In genomic region chr12:8871067-8871466, GRCh38 we compare ENCODE assay signal across 10 cellular contexts. TPM values are rescaled to one million over a fixed set of nuclear protein-coding genes. Genes with fewer than 3 reads are reported as not detected.
"Had no signal": no experiment of that assay in that cellular context is flagged by ENCODE, and none has a peak within 500 bp of the region (broad histone marks: within the 10 kb centered on the region; RNA-seq: fewer than 3 reads in every experiment).

No MANE protein-coding gene starts in this region.

- H3K9me3 ChIP-seq: HAP-1 had no signal

- H3K27ac ChIP-seq: GM23248, KMS-11 had no signal

- H3K4me1 ChIP-seq: HAP-1 had no signal

- H3K4me3 ChIP-seq: GM23248, HAP-1 had no signal

- ATAC-seq: HCT116 had no signal

- DNase-seq: GM23248, GOT3, H7, IMR-90, KBM-7 had no signal

- H3K36me3 ChIP-seq: HAP-1 had no signal

RNA-seq across cellular contexts. Expression of gene A2ML1, which starts 48.6 kb away (rescaled TPM):
- total RNA-seq: GM23248, H4, HT-29, IMR-90 had no signal
- polyA plus RNA-seq: GM23248, IMR-90 had no signal
